Comparison of ENCODE assay signal across 1 cellular context in the genomic region with DNA sequence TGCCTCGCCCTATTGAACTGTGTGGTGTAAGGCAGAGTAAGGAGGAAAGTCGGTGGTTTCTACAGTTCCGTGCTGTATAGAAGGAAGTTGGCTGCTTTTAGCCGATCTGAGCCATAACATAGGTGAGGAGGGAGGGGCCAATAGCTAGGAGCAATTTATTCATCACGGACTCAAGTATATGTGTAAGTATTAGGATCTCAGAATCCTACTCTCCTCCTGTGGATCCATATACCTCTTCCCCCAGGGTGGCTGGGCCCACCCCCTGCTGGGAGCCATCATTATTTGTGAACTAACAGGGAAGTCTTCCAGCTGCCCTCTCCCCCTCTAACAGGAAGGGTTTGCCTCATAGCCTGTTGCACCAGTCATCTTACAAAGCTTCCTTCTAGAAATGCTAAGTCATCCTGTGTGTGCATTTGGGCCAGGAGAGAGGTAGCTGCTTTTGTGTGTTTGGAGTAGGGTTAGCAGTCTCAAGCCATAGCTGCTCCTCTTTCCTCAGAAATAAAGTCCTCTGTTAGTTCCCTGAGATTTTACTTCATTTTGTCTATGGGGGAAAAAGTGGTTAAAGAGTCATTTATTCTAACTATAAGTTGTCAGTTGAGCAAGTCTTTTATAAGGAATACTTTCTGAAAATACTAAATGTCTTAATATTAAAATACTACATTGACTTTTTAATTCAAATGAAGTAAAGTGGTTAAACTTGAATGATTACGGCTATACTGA.
TF ChIP-seq lines count a peak whose summit lies in the region.

No MANE protein-coding gene starts in this region.

TF ChIP-seq in H1, 55 proteins besides CTCF, POLR2A, EP300 and RAD21:
- no peak for TF ChIP-seq GTF2F1 (IDR thresholded peaks at IDR 0.05; ENCODE audit: borderline replicate concordance, low read depth, low read length)
- TF ChIP-seq NANOG (IDR thresholded peaks at IDR 0.05; ENCODE audit: insufficient read depth, low read depth, low read length, poor library complexity, severe bottlenecking), result no peak
- no peak for TF ChIP-seq SP2 (IDR thresholded peaks at IDR 0.05; ENCODE audit: low read length)
- TF ChIP-seq, protein P1, sequence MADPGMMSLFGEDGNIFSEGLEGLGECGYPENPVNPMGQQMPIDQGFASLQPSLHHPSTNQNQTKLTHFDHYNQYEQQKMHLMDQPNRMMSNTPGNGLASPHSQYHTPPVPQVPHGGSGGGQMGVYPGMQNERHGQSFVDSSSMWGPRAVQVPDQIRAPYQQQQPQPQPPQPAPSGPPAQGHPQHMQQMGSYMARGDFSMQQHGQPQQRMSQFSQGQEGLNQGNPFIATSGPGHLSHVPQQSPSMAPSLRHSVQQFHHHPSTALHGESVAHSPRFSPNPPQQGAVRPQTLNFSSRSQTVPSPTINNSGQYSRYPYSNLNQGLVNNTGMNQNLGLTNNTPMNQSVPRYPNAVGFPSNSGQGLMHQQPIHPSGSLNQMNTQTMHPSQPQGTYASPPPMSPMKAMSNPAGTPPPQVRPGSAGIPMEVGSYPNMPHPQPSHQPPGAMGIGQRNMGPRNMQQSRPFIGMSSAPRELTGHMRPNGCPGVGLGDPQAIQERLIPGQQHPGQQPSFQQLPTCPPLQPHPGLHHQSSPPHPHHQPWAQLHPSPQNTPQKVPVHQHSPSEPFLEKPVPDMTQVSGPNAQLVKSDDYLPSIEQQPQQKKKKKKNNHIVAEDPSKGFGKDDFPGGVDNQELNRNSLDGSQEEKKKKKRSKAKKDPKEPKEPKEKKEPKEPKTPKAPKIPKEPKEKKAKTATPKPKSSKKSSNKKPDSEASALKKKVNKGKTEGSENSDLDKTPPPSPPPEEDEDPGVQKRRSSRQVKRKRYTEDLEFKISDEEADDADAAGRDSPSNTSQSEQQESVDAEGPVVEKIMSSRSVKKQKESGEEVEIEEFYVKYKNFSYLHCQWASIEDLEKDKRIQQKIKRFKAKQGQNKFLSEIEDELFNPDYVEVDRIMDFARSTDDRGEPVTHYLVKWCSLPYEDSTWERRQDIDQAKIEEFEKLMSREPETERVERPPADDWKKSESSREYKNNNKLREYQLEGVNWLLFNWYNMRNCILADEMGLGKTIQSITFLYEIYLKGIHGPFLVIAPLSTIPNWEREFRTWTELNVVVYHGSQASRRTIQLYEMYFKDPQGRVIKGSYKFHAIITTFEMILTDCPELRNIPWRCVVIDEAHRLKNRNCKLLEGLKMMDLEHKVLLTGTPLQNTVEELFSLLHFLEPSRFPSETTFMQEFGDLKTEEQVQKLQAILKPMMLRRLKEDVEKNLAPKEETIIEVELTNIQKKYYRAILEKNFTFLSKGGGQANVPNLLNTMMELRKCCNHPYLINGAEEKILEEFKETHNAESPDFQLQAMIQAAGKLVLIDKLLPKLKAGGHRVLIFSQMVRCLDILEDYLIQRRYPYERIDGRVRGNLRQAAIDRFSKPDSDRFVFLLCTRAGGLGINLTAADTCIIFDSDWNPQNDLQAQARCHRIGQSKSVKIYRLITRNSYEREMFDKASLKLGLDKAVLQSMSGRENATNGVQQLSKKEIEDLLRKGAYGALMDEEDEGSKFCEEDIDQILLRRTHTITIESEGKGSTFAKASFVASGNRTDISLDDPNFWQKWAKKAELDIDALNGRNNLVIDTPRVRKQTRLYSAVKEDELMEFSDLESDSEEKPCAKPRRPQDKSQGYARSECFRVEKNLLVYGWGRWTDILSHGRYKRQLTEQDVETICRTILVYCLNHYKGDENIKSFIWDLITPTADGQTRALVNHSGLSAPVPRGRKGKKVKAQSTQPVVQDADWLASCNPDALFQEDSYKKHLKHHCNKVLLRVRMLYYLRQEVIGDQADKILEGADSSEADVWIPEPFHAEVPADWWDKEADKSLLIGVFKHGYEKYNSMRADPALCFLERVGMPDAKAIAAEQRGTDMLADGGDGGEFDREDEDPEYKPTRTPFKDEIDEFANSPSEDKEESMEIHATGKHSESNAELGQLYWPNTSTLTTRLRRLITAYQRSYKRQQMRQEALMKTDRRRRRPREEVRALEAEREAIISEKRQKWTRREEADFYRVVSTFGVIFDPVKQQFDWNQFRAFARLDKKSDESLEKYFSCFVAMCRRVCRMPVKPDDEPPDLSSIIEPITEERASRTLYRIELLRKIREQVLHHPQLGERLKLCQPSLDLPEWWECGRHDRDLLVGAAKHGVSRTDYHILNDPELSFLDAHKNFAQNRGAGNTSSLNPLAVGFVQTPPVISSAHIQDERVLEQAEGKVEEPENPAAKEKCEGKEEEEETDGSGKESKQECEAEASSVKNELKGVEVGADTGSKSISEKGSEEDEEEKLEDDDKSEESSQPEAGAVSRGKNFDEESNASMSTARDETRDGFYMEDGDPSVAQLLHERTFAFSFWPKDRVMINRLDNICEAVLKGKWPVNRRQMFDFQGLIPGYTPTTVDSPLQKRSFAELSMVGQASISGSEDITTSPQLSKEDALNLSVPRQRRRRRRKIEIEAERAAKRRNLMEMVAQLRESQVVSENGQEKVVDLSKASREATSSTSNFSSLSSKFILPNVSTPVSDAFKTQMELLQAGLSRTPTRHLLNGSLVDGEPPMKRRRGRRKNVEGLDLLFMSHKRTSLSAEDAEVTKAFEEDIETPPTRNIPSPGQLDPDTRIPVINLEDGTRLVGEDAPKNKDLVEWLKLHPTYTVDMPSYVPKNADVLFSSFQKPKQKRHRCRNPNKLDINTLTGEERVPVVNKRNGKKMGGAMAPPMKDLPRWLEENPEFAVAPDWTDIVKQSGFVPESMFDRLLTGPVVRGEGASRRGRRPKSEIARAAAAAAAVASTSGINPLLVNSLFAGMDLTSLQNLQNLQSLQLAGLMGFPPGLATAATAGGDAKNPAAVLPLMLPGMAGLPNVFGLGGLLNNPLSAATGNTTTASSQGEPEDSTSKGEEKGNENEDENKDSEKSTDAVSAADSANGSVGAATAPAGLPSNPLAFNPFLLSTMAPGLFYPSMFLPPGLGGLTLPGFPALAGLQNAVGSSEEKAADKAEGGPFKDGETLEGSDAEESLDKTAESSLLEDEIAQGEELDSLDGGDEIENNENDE (IDR thresholded peaks at IDR 0.05; ENCODE audit: insufficient replicate concordance, low read length), result no peak
- 0 out of 2 replicates have a peak, but pooled peaks have one; percentile 27 for TF ChIP-seq BACH1 (IDR thresholded peaks at IDR 0.05; ENCODE audit: low read length)
